ENCODE assay signal across 11 cellular contexts in the genomic region with DNA sequence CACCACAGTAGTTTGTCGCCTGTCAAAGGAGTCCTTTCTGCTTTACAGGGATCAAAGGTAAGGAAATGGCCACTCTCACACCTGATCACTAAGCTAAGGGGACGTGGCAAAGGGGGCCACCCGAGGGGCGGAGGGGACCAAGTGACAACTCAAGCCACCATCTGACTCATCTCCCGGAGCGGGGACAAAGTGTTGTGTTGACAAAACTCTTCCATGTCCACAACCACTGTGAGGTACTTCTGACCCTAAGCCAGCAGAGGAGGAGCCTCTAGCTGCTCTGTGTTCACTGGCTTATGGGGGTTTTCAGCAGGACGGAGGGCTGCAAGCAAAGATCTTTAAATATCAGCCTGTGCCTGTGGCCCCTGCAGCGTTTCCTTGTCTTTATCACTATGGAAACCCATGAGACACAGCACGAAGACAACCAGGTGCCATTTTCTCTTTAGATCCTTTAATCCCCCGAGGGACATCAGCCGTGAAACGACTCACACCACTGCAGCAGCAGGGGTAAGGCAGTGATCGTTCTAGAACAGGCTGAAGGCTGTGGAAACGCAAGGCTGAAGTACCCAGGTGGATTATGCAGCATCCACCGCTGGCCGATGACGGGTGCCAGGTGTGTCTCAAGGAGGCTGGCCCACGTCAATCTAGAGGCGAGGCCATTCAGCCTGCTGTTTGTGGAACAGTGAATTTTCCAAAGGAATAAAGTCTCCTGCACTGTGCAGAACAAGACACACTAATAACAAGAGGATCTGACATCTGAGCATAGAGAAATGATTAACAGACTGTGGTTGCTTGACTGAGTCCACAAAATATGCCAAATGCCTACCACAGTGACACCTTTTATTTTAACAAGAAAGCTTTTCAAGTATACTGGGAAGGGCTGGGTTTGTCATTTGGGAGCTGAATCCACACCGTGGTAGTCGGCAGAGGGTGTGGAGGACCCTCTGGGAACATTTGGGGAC. TPM values are rescaled to one million over a fixed set of nuclear protein-coding genes. Genes with fewer than 3 reads are reported as not detected.
A peak's percentile ranks its signal among the peaks of the same experiment; 100 is the strongest.
DNase-seq lines count a peak whose midpoint lies in the region; ATAC-seq and TF ChIP-seq lines count a peak whose summit lies in the region.
"Had no signal": no experiment of that assay in that cellular context is flagged by ENCODE, and none has a peak within 500 bp of the region (broad histone marks: within the 10 kb centered on the region; RNA-seq: fewer than 3 reads in every experiment).

No MANE protein-coding gene starts in this region.

- DNase-seq in NAMALWA (ENCODE audit: low spot score) (peak; percentile 22), epithelial cell of proximal tubule (ENCODE audit: low read depth) (peak; percentile 52), left cardiac atrium (no peak), HT-29 (ENCODE audit: low spot score) (no peak)
- DNase-seq in CD8-positive, alpha-beta T cell, result no peak
- DNase-seq: erythroblast had no signal

- intact Hi-C loops in left cardiac atrium (cut with DNase I), result loop anchor here (5.0 to 10.0 kb wide), 2 partner anchors 124 to 127 kb away; no protein-coding TSS in a partner anchor
- intact Hi-C loops in CD8-positive, alpha-beta T cell (cut with DNase I, micrococcal nuclease), result no loop called here

- H3K4me1 ChIP-seq in CD8-positive, alpha-beta T cell (ENCODE audit: insufficient read depth, low read length), result no peaks in the 10 kb centered on the region
- H3K4me1 ChIP-seq: HAP-1 had no signal

- H3K9me3 Mint-ChIP-seq in CD8-positive, alpha-beta T cell, result no peaks in the 10 kb centered on the region
- no peaks in the 10 kb centered on the region for H3K9me3 Mint-ChIP-seq in stimulated activated memory B cell treated with anti-CD40 and anti-IgM and Interleukin-4, amounts not matched to agents 10 μg/mL and 1 μg/mL and 100 μg/mL, for 72 hours

- H3K27ac Mint-ChIP-seq in CD8-positive, alpha-beta T cell, result no peak overlapping the region
- H3K27ac Mint-ChIP-seq in stimulated activated memory B cell treated with anti-CD40 and anti-IgM and Interleukin-4, amounts not matched to agents 10 μg/mL and 1 μg/mL and 100 μg/mL, for 72 hours, result no peak overlapping the region

- CTCF ChIA-PET in CD8-positive, alpha-beta T cell (lab: Charles Lee), result interaction anchor here (2.6 kb wide), 1 partner anchor 41 kb away, joined by 9 read pairs; no protein-coding TSS in a partner anchor

- TF ChIP-seq CTCF in epithelial cell of proximal tubule (conservative IDR thresholded peaks at IDR 0.05; ENCODE audit: low read depth, low read length), result no peak
- TF ChIP-seq CTCF in CD8-positive, alpha-beta T cell (IDR thresholded peaks at IDR 0.05), result no peak

- no peaks in the 10 kb centered on the region for H3K9me3 ChIP-seq in CD8-positive, alpha-beta T cell (ENCODE audit: low read length)
- H3K9me3 ChIP-seq: HAP-1 had no signal

- ATAC-seq in GM18520 (IDR thresholded peaks at IDR 0.05; ENCODE audit: unreplicated experiment) (peak; percentile 57), HG02571 (IDR thresholded peaks at IDR 0.05; ENCODE audit: unreplicated experiment) (peak; percentile 48), left cardiac atrium (no peak)
- no peak for ATAC-seq in CD8-positive, alpha-beta T cell
- no peak for ATAC-seq in stimulated activated memory B cell treated with anti-CD40 and anti-IgM and Interleukin-4, amounts not matched to agents 10 μg/mL and 1 μg/mL and 100 μg/mL, for 72 hours

- H3K4me1 Mint-ChIP-seq in CD8-positive, alpha-beta T cell (ENCODE audit: low read depth), result peaks cover 7% of the 10 kb centered on the region
- no peaks in the 10 kb centered on the region for H3K4me1 Mint-ChIP-seq in stimulated activated memory B cell treated with anti-CD40 and anti-IgM and Interleukin-4, amounts not matched to agents 10 μg/mL and 1 μg/mL and 100 μg/mL, for 72 hours

- no peak overlapping the region for H3K4me3 Mint-ChIP-seq in CD8-positive, alpha-beta T cell
- no peak overlapping the region for H3K4me3 Mint-ChIP-seq in stimulated activated memory B cell treated with anti-CD40 and anti-IgM and Interleukin-4, amounts not matched to agents 10 μg/mL and 1 μg/mL and 100 μg/mL, for 72 hours

- no peaks in the 10 kb centered on the region for H3K36me3 Mint-ChIP-seq in CD8-positive, alpha-beta T cell
- no peaks in the 10 kb centered on the region for H3K36me3 Mint-ChIP-seq in stimulated activated memory B cell treated with anti-CD40 and anti-IgM and Interleukin-4, amounts not matched to agents 10 μg/mL and 1 μg/mL and 100 μg/mL, for 72 hours

- no peak overlapping the region for H3K4me3 ChIP-seq in epithelial cell of proximal tubule (ENCODE audit: low read depth, low read length)
- H3K4me3 ChIP-seq in CD8-positive, alpha-beta T cell (ENCODE audit: low read depth, low read length), result no peak overlapping the region
- H3K4me3 ChIP-seq: HAP-1, lung had no signal

- H3K27me3 Mint-ChIP-seq in CD8-positive, alpha-beta T cell (ENCODE audit: low read depth), result peaks cover 11% of the 10 kb centered on the region
- H3K27me3 Mint-ChIP-seq in stimulated activated memory B cell treated with anti-CD40 and anti-IgM and Interleukin-4, amounts not matched to agents 10 μg/mL and 1 μg/mL and 100 μg/mL, for 72 hours, result peaks cover 73% of the 10 kb centered on the region

- POLR2A ChIA-PET in CD8-positive, alpha-beta T cell (lab: Charles Lee), result no interaction called here

- no peak overlapping the region for H3K27ac ChIP-seq in CD8-positive, alpha-beta T cell (ENCODE audit: low read depth, low read length)

- no peaks in the 10 kb centered on the region for H3K27me3 ChIP-seq in CD8-positive, alpha-beta T cell (ENCODE audit: insufficient read depth, low read length)

- H3K36me3 ChIP-seq in CD8-positive, alpha-beta T cell (ENCODE audit: insufficient read depth, low read length), result no peaks in the 10 kb centered on the region

RNA-seq across cellular contexts. Expression of gene DDC, which starts 26.6 kb away (rescaled TPM):
- total RNA-seq in epithelial cell of proximal tubule (0.29 and 1.4 TPM in 2 replicates), left cardiac atrium (not detected)
- 9.1 and 11.9 TPM in 2 replicates for total RNA-seq in HT-29 (2014; rRNA removed; shearing (Covaris generic))
- total RNA-seq in CD8-positive, alpha-beta T cell, result not detected

Comparison
In these comparisons a context has a peak if more than half of its experiments do, and no peak if none do; other contexts are left out.
1. ATAC-seq: peak in GM18520 (single experiment) and HG02571 (single experiment); none in left cardiac atrium (0 of 2), CD8-positive, alpha-beta T cell (single experiment) and stimulated activated memory B cell treated with anti-CD40 and anti-IgM and Interleukin-4, amounts not matched to agents 10 μg/mL and 1 μg/mL and 100 μg/mL, for 72 hours (single experiment).
2. DNase-seq: peak in NAMALWA (single experiment) and epithelial cell of proximal tubule (single experiment); none in left cardiac atrium (single experiment), HT-29 (single experiment) and CD8-positive, alpha-beta T cell (0 of 7).
3. intact Hi-C loops: an anchor here in left cardiac atrium (5.0 to 10.0 kb wide); none called in CD8-positive, alpha-beta T cell.